In genomic region chr6:160917581-160917980, GRCh38 we compare ENCODE assay signal across 18 cellular contexts.
A peak's percentile ranks its signal among the peaks of the same experiment; 100 is the strongest.
DNase-seq lines count a peak whose midpoint lies in the region; TF ChIP-seq lines count a peak whose summit lies in the region.
"Had no signal": no experiment of that assay in that cellular context is flagged by ENCODE, and none has a peak within 500 bp of the region (broad histone marks: within the 10 kb centered on the region; RNA-seq: fewer than 3 reads in every experiment).

No MANE protein-coding gene starts in this region.

- TF ChIP-seq CTCF in A673 (conservative IDR thresholded peaks at IDR 0.05; ENCODE audit: low read depth, low read length) (no peak), lower leg skin (IDR thresholded peaks at IDR 0.05) (no peak)

- CTCF ChIA-PET in A673 (lab: Charles Lee) = no interaction called here

- H3K9me3 ChIP-seq in A673 (ENCODE audit: low read depth, low read length, poor library complexity, severe bottlenecking) (peaks cover 9% of the 10 kb centered on the region), GM23248 (ENCODE audit: low read depth) (no peaks in the 10 kb centered on the region), trophoblast cell (ENCODE audit: insufficient read depth, low read depth, low read length) (peaks cover 2% of the 10 kb centered on the region)

- H2AK5ac ChIP-seq in trophoblast cell (ENCODE audit: low read length) = no peak overlapping the region

- peaks cover 7% of the 10 kb centered on the region for H3F3A ChIP-seq in GM23248 (ENCODE audit: insufficient read depth)

- H3K27me3 ChIP-seq in A673 (replicated peaks; ENCODE audit: insufficient read depth, low read depth, low read length, poor library complexity) (peaks cover 4% of the 10 kb centered on the region), GM23248 (replicated peaks; ENCODE audit: insufficient read depth) (no peaks in the 10 kb centered on the region), trophoblast cell (ENCODE audit: insufficient read depth, low read length) (no peaks in the 10 kb centered on the region)
- H3K27me3 ChIP-seq: BLaER1 treated with 17β-estradiol and CSF1 and Interleukin-3, amounts not matched to agents 10 nM and 100 nM had no signal

- H4K12ac ChIP-seq in trophoblast cell (ENCODE audit: low read depth, low read length) = no peak overlapping the region

- 0 out of 2 replicates have a peak overlapping the region, but pooled peaks have one; percentile 11 for H2AFZ ChIP-seq in GM23248
- H2AFZ ChIP-seq in trophoblast cell (ENCODE audit: insufficient read depth, low read length, poor library complexity) = no peak overlapping the region

- H4K20me1 ChIP-seq in GM23248 (ENCODE audit: insufficient read depth) = no peaks in the 10 kb centered on the region
- H4K20me1 ChIP-seq: BLaER1 treated with 17β-estradiol and CSF1 and Interleukin-3, amounts not matched to agents 10 nM and 100 nM had no signal

- no peak overlapping the region for H4K91ac ChIP-seq in trophoblast cell (ENCODE audit: low read depth, low read length)

- H3K27ac ChIP-seq in A673 (ENCODE audit: low read depth, low read length, poor library complexity, severe bottlenecking) = no peak overlapping the region
- no peak overlapping the region for H3K27ac ChIP-seq in GM23248
- H3K27ac ChIP-seq in epithelial cell of prostate = peak overlapping the region; percentile 73
- H3K27ac ChIP-seq in trophoblast cell (ENCODE audit: low read depth, low read length) = no peak overlapping the region
- H3K27ac ChIP-seq: BLaER1 treated with 17β-estradiol and CSF1 and Interleukin-3, amounts not matched to agents 10 nM and 100 nM; HL-60; KMS-11 had no signal

- BruUV-seq in A673 (replicated peaks; lab: Mats Ljungman, UMichigan) = no TSS peak

- H4K8ac ChIP-seq in trophoblast cell (ENCODE audit: low read depth, low read length) = no peak overlapping the region

- no peak overlapping the region for H3K4ac ChIP-seq in trophoblast cell (ENCODE audit: low read depth, low read length)

- no peak overlapping the region for H3K23ac ChIP-seq in trophoblast cell (ENCODE audit: low read length)

- POLR2A ChIA-PET in A673 (lab: Charles Lee; ENCODE audit: low non-redundant PET) = no interaction called here

- H3K79me2 ChIP-seq in GM23248 (ENCODE audit: insufficient read depth) (no peaks in the 10 kb centered on the region), trophoblast cell (ENCODE audit: control insufficient read depth, insufficient read depth, low read length, poor library complexity) (no peaks in the 10 kb centered on the region)

- TF ChIP-seq POLR2A in lower leg skin (IDR thresholded peaks at IDR 0.05) = no peak

- H3K79me1 ChIP-seq in trophoblast cell (ENCODE audit: low read length) = no peaks in the 10 kb centered on the region

- H3K9me2 ChIP-seq in GM23248 (ENCODE audit: insufficient read depth) = no peaks in the 10 kb centered on the region

- H3K4me1 ChIP-seq in A673 (ENCODE audit: insufficient read depth, low read length, poor library complexity, severe bottlenecking) (no peaks in the 10 kb centered on the region), GM23248 (ENCODE audit: insufficient read depth) (peaks cover 12% of the 10 kb centered on the region), trophoblast cell (ENCODE audit: control insufficient read depth in 1 of 2, insufficient read depth in 2 of 2, low read length in 2 of 2) (no peaks in the 10 kb centered on the region)
- H3K4me1 ChIP-seq: BLaER1 treated with 17β-estradiol and CSF1 and Interleukin-3, amounts not matched to agents 10 nM and 100 nM had no signal

- H3K9ac ChIP-seq in GM23248 (no peak overlapping the region), trophoblast cell (ENCODE audit: low read length) (no peak overlapping the region)
- H3K9ac ChIP-seq: BLaER1 treated with 17β-estradiol and CSF1 and Interleukin-3, amounts not matched to agents 10 nM and 100 nM; KMS-11 had no signal

- intact Hi-C loops in A673 (cut with micrococcal nuclease; ENCODE audit: unreplicated experiment) = no loop called here
- intact Hi-C loops in lower leg skin (cut with DNase I; ENCODE audit: low total_unique reads) = no loop called here

- no peak overlapping the region for H3K14ac ChIP-seq in trophoblast cell (ENCODE audit: low read length)

- no peaks in the 10 kb centered on the region for H3K36me3 ChIP-seq in A673 (ENCODE audit: insufficient read depth, low read length, poor library complexity, severe bottlenecking)
- no peaks in the 10 kb centered on the region for H3K36me3 ChIP-seq in GM23248 (ENCODE audit: low read depth)
- H3K36me3 ChIP-seq in trophoblast cell (ENCODE audit: control insufficient read depth in 1 of 2, insufficient read depth in 2 of 2, low read length in 2 of 2) = no peaks in the 10 kb centered on the region
- H3K36me3 ChIP-seq: BLaER1 treated with 17β-estradiol and CSF1 and Interleukin-3, amounts not matched to agents 10 nM and 100 nM had no signal

- in situ Hi-C loops in GM23248 (cut with MboI) = no loop called here

- H3K4me2 ChIP-seq in GM23248 (ENCODE audit: unreplicated experiment) = no peak overlapping the region
- no peak overlapping the region for H3K4me2 ChIP-seq in trophoblast cell (ENCODE audit: low read length)
- H3K4me2 ChIP-seq: BLaER1 treated with 17β-estradiol and CSF1 and Interleukin-3, amounts not matched to agents 10 nM and 100 nM; KMS-11 had no signal

- no peak overlapping the region for H2BK120ac ChIP-seq in trophoblast cell (ENCODE audit: insufficient read depth, low read length, poor library complexity)

- 82 to 90% methylated on average over 3 of the region's 3 CpGs for WGBS in GM23248 (ENCODE audit: low coverage in 1 of 2, low lambda C conversion rate in 2 of 2, missing lambda C conversion rate in 2 of 2), 2 experiments
- WGBS in trophoblast cell (ENCODE audit: extremely low coverage, insufficient coverage, insufficient read length) = no CpG with 5 or more reads among the region's 3 CpGs
- WGBS in lower leg skin, 2 donors = 85 to 86% methylated on average over 3 of the region's 3 CpGs

- H2BK5ac ChIP-seq in trophoblast cell (ENCODE audit: low read depth, low read length, poor library complexity) = no peak overlapping the region

- no peak overlapping the region for H3K18ac ChIP-seq in trophoblast cell (ENCODE audit: low read length)

- no peak overlapping the region for H2BK12ac ChIP-seq in trophoblast cell (ENCODE audit: low read length)

- DNase-seq in A673 (ENCODE audit: low spot score) (peak; percentile 46), GM23248 (peak; percentile 24), epithelial cell of prostate (ENCODE audit: low read depth, low spot score) (no peak), trophoblast cell (peak; percentile 29 to 56), lower leg skin (ENCODE audit: low spot score in 2 of 2) (no peak), Kasumi-1 (lab: John Stamatoyannopoulos, UW) (no peak), NCI-H1105 treated with DMSO at 0.1 percent for 48 hours (lab: John Stamatoyannopoulos, UW) (no peak)
- DNase-seq: CD8-positive, alpha-beta T cell; H7; HFFc6; NCI-H1436; NCI-H1930; NCI-H345; NCI-H524 treated with DMSO at 0.1 percent for 48 hours; RPMI8226 had no signal

- H3K4me3 ChIP-seq in A673 (ENCODE audit: low read depth, low read length, poor library complexity, severe bottlenecking) (no peak overlapping the region), GM23248 (no peak overlapping the region), trophoblast cell (ENCODE audit: low read depth, low read length) (no peak overlapping the region), lower leg skin (ENCODE audit: low read depth, poor library complexity, severe bottlenecking) (no peak overlapping the region)
- H3K4me3 ChIP-seq: BLaER1 treated with 17β-estradiol and CSF1 and Interleukin-3, amounts not matched to agents 10 nM and 100 nM had no signal

Comparison
In these comparisons a context has a peak if more than half of its experiments do, and no peak if none do; other contexts are left out.
1. DNase-seq: peak in A673 (single experiment), GM23248 (single experiment) and trophoblast cell (2 of 2); none in epithelial cell of prostate (single experiment), lower leg skin (0 of 2), Kasumi-1 (0 of 2) and NCI-H1105 treated with DMSO at 0.1 percent for 48 hours (single experiment).